15 cellular contexts compared by ENCODE assay signal in genomic region chr1:185608166-185608565, GRCh38.
A peak's percentile ranks its signal among the peaks of the same experiment; 100 is the strongest.
DNase-seq lines count a peak whose midpoint lies in the region; ATAC-seq, FAIRE-seq and TF ChIP-seq lines count a peak whose summit lies in the region.
"Had no signal": no experiment of that assay in that cellular context is flagged by ENCODE, and none has a peak within 500 bp of the region (broad histone marks: within the 10 kb centered on the region; RNA-seq: fewer than 3 reads in every experiment).

No MANE protein-coding gene starts in this region.

- H3K79me2 ChIP-seq in astrocyte (ENCODE audit: insufficient read depth, low read length) = no peaks in the 10 kb centered on the region
- no peaks in the 10 kb centered on the region for H3K79me2 ChIP-seq in osteoblast (ENCODE audit: insufficient read depth, low read length)

- no peak for FAIRE-seq in astrocyte (lab: Jason Lieb, UNC)

- no peaks in the 10 kb centered on the region for H3K4me1 Mint-ChIP-seq in astrocyte (ENCODE audit: low read depth, unreplicated experiment)
- H3K4me1 Mint-ChIP-seq: neural crest cell had no signal

- intact Hi-C loops in lower lobe of right lung (cut with DNase I) = no loop called here

- H3K36me3 Mint-ChIP-seq in astrocyte (ENCODE audit: low read depth, unreplicated experiment) = no peaks in the 10 kb centered on the region
- H3K36me3 Mint-ChIP-seq: activated naive CD4-positive, alpha-beta T cell treated with anti-CD3 and anti-CD28 coated beads, Interleukin-2, amount 50 U/mL, for 72 hours had no signal

- no peak overlapping the region for H3K9ac ChIP-seq in astrocyte (ENCODE audit: low read length)

- TF ChIP-seq CTCF in astrocyte (IDR thresholded peaks at IDR 0.05; ENCODE audit: insufficient read depth, low read depth, low read length) = no peak
- TF ChIP-seq CTCF in lower lobe of right lung (IDR thresholded peaks at IDR 0.05) = no peak
- no peak for TF ChIP-seq CTCF in osteoblast (IDR thresholded peaks at IDR 0.05; ENCODE audit: extremely low read depth, low read depth, low read length)

- H2AFZ ChIP-seq in astrocyte (ENCODE audit: low read depth, low read length) (no peak overlapping the region), osteoblast (ENCODE audit: low read length) (no peak overlapping the region)

- H3K4me2 ChIP-seq in astrocyte (ENCODE audit: low read length) = no peak overlapping the region
- no peak overlapping the region for H3K4me2 ChIP-seq in osteoblast (ENCODE audit: insufficient read depth, low read length)

- H4K20me1 ChIP-seq in astrocyte (ENCODE audit: insufficient read depth, low read length) = no peaks in the 10 kb centered on the region
- H4K20me1 ChIP-seq in osteoblast (ENCODE audit: insufficient read depth, low read length) = no peaks in the 10 kb centered on the region

- ATAC-seq in GM18520 (IDR thresholded peaks at IDR 0.05; ENCODE audit: unreplicated experiment) (peak; percentile 76), GM21619 (IDR thresholded peaks at IDR 0.05; ENCODE audit: unreplicated experiment) (peak; percentile 78), HG03159 (IDR thresholded peaks at IDR 0.05; ENCODE audit: unreplicated experiment) (peak; percentile 70), lower lobe of right lung (no peak), SK-N-SH treated with all-trans-retinoic acid at 6 μM for 48 hours (no peak)
- ATAC-seq: activated naive CD4-positive, alpha-beta T cell treated with anti-CD3 and anti-CD28 coated beads, Interleukin-2, amount 50 U/mL, for 72 hours had no signal

- H3K9me3 Mint-ChIP-seq in astrocyte (ENCODE audit: unreplicated experiment) = no peaks in the 10 kb centered on the region
- H3K9me3 Mint-ChIP-seq: neural crest cell had no signal

- no peaks in the 10 kb centered on the region for H3K27me3 Mint-ChIP-seq in astrocyte (ENCODE audit: low read depth, unreplicated experiment)

- H3K4me3 ChIP-seq in astrocyte (ENCODE audit: insufficient read depth, low read depth, low read length) (no peak overlapping the region), lower lobe of right lung (no peak overlapping the region), osteoblast (ENCODE audit: insufficient read depth, low read length) (no peak overlapping the region)
- H3K4me3 ChIP-seq: MG63 had no signal

- H3K4me1 ChIP-seq in astrocyte (ENCODE audit: insufficient read depth, low read length) (no peaks in the 10 kb centered on the region), lower lobe of right lung (no peaks in the 10 kb centered on the region), osteoblast (ENCODE audit: insufficient read depth, low read length) (no peaks in the 10 kb centered on the region)

- no peak overlapping the region for H3K4me3 Mint-ChIP-seq in astrocyte (ENCODE audit: unreplicated experiment)
- H3K4me3 Mint-ChIP-seq: neural crest cell had no signal

- H3K36me3 ChIP-seq in astrocyte (ENCODE audit: insufficient read depth, low read length) = no peaks in the 10 kb centered on the region
- H3K36me3 ChIP-seq in lower lobe of right lung = no peaks in the 10 kb centered on the region
- no peaks in the 10 kb centered on the region for H3K36me3 ChIP-seq in osteoblast (ENCODE audit: insufficient read depth, low read length)
- H3K36me3 ChIP-seq: MG63 had no signal

- H3K27ac Mint-ChIP-seq in astrocyte (ENCODE audit: unreplicated experiment) = no peak overlapping the region
- H3K27ac Mint-ChIP-seq: activated naive CD4-positive, alpha-beta T cell treated with anti-CD3 and anti-CD28 coated beads, Interleukin-2, amount 50 U/mL, for 72 hours had no signal

- H3K27ac ChIP-seq in astrocyte (ENCODE audit: low read depth, low read length) = no peak overlapping the region
- no peak overlapping the region for H3K27ac ChIP-seq in lower lobe of right lung
- no peak overlapping the region for H3K27ac ChIP-seq in osteoblast (ENCODE audit: low read depth, low read length)
- H3K27ac ChIP-seq: RWPE1 had no signal

- no peaks in the 10 kb centered on the region for H3K27me3 ChIP-seq in astrocyte (ENCODE audit: insufficient read depth, low read length)
- no peaks in the 10 kb centered on the region for H3K27me3 ChIP-seq in lower lobe of right lung (ENCODE audit: low read depth)
- no peaks in the 10 kb centered on the region for H3K27me3 ChIP-seq in osteoblast (ENCODE audit: insufficient read depth, low read length)
- H3K27me3 ChIP-seq: MG63 had no signal

- H3K9me3 ChIP-seq in astrocyte (ENCODE audit: insufficient read depth, low read depth, low read length) (no peaks in the 10 kb centered on the region), lower lobe of right lung (no peaks in the 10 kb centered on the region), osteoblast (ENCODE audit: low read depth, low read length) (no peaks in the 10 kb centered on the region)
- H3K9me3 ChIP-seq: MG63 had no signal

- peak; percentile 42 for DNase-seq in astrocyte (ENCODE audit: low read depth)
- DNase-seq in lower lobe of right lung = no peak
- no peak for DNase-seq in NCI-H1417 treated with DMSO at 0.1 percent for 48 hours (lab: John Stamatoyannopoulos, UW)
- no peak for DNase-seq in osteoblast (ENCODE audit: insufficient read length, low spot score, missing footprints)
- DNase-seq: DMS153; MG63; stimulated activated CD4-positive, alpha-beta T cell treated with anti-CD3 and anti-CD28 coated beads, Interleukin-15, amount 100 ng/mL, for 24 hours; substantia nigra had no signal

TF ChIP-seq in SK-N-SH treated with all-trans-retinoic acid at 6 μM for 48 hours, 23 proteins besides CTCF, POLR2A, EP300 and RAD21:
- TF ChIP-seq ZNF565 (CRISPR knock-in tag; conservative IDR thresholded peaks at IDR 0.05; ENCODE audit: low read depth) (no peak), TOX (CRISPR knock-in tag; IDR thresholded peaks at IDR 0.05; ENCODE audit: borderline replicate concordance) (no peak), ZC3H10 (CRISPR knock-in tag; IDR thresholded peaks at IDR 0.05) (no peak), PPARA (CRISPR knock-in tag; IDR thresholded peaks at IDR 0.05; ENCODE audit: borderline replicate concordance) (no peak), BACH2 (CRISPR knock-in tag; IDR thresholded peaks at IDR 0.05; ENCODE audit: borderline replicate concordance) (no peak), TSHZ2 (CRISPR knock-in tag; IDR thresholded peaks at IDR 0.05) (no peak)

Comparison
In these comparisons a context has a peak if more than half of its experiments do, and no peak if none do; other contexts are left out.
1. ATAC-seq: peak in GM18520 (single experiment), GM21619 (single experiment) and HG03159 (single experiment); none in lower lobe of right lung (0 of 2) and SK-N-SH treated with all-trans-retinoic acid at 6 μM for 48 hours (single experiment).